29 cellular contexts compared by ENCODE assay signal in genomic region chr12:130701402-130701744, GRCh38. TPM values are rescaled to one million over a fixed set of nuclear protein-coding genes. Genes with fewer than 3 reads are reported as not detected.
"Had no signal": no experiment of that assay in that cellular context is flagged by ENCODE, and none has a peak within 500 bp of the region (broad histone marks: within the 10 kb centered on the region; RNA-seq: fewer than 3 reads in every experiment).

No MANE protein-coding gene starts in this region.

- H3K27ac ChIP-seq: coronary artery, epithelial cell of prostate, esophagus muscularis mucosa, gastrocnemius medialis, heart right ventricle, parathyroid adenoma, psoas muscle, spleen, thoracic aorta, transverse colon, uterus had no signal

- H3K9me3 Mint-ChIP-seq: natural killer cell; neural crest cell; stimulated activated memory B cell treated with anti-CD40 and anti-IgM and Interleukin-4, amounts not matched to agents 10 μg/mL and 1 μg/mL and 100 μg/mL, for 72 hours; stimulated activated naive CD8-positive, alpha-beta T cell treated with anti-CD3 and anti-CD28 coated beads, Interleukin-15, Interleukin-2, amounts not matched to agents 100 ng/mL and 50 ng/mL, for 24 hours had no signal

- H3K27ac Mint-ChIP-seq: mesothelial cell of epicardium; natural killer cell; stimulated activated memory B cell treated with anti-CD40 and anti-IgM and Interleukin-4, amounts not matched to agents 10 μg/mL and 1 μg/mL and 100 μg/mL, for 72 hours; stimulated activated naive CD8-positive, alpha-beta T cell treated with anti-CD3 and anti-CD28 coated beads, Interleukin-15, Interleukin-2, amounts not matched to agents 100 ng/mL and 50 ng/mL, for 24 hours had no signal

- H3K4me1 Mint-ChIP-seq: natural killer cell; stimulated activated memory B cell treated with anti-CD40 and anti-IgM and Interleukin-4, amounts not matched to agents 10 μg/mL and 1 μg/mL and 100 μg/mL, for 72 hours had no signal

- DNase-seq: effector memory CD4-positive, alpha-beta T cell; gastrocnemius medialis; heart right ventricle; mammary epithelial cell; natural killer cell; nucleus accumbens; psoas muscle; retina; spleen; stimulated activated CD4-positive, alpha-beta T cell treated with anti-CD3 and anti-CD28 coated beads, Interleukin-15, amount 100 ng/mL, for 24 hours; stimulated activated CD4-positive, alpha-beta T cell treated with anti-CD3 and anti-CD28 coated beads, Interleukin-1b, Interleukin-23, amount 100 ng/mL, for 48 hours; stimulated activated CD4-positive, alpha-beta T cell treated with anti-CD3 and anti-CD28 coated beads, Interleukin-4, amount 100 ng/mL, for 24 hours; transverse colon; uterus had no signal

- H3K9me3 ChIP-seq: esophagus muscularis mucosa, gastrocnemius medialis, heart right ventricle, psoas muscle, spleen, thoracic aorta, transverse colon, uterus had no signal

- H3K4me3 ChIP-seq: coronary artery, dorsolateral prefrontal cortex, esophagus muscularis mucosa, gastrocnemius medialis, heart right ventricle, psoas muscle, spleen, thoracic aorta, transverse colon, uterus had no signal

- H3K36me3 Mint-ChIP-seq: mesothelial cell of epicardium; natural killer cell; stimulated activated memory B cell treated with anti-CD40 and anti-IgM and Interleukin-4, amounts not matched to agents 10 μg/mL and 1 μg/mL and 100 μg/mL, for 72 hours had no signal

- H3K27me3 ChIP-seq: dorsolateral prefrontal cortex, esophagus muscularis mucosa, transverse colon, uterus had no signal

- H3K4me1 ChIP-seq: esophagus muscularis mucosa, gastrocnemius medialis, heart right ventricle, parathyroid adenoma, psoas muscle, spleen, transverse colon, uterus had no signal

- H3K36me3 ChIP-seq: esophagus muscularis mucosa, gastrocnemius medialis, heart right ventricle, spleen, thoracic aorta, transverse colon, uterus had no signal

- H3K27me3 Mint-ChIP-seq: stimulated activated memory B cell treated with anti-CD40 and anti-IgM and Interleukin-4, amounts not matched to agents 10 μg/mL and 1 μg/mL and 100 μg/mL, for 72 hours had no signal

- H3K4me3 Mint-ChIP-seq: mesothelial cell of epicardium; natural killer cell; neural crest cell; stimulated activated memory B cell treated with anti-CD40 and anti-IgM and Interleukin-4, amounts not matched to agents 10 μg/mL and 1 μg/mL and 100 μg/mL, for 72 hours; stimulated activated naive CD8-positive, alpha-beta T cell treated with anti-CD3 and anti-CD28 coated beads, Interleukin-15, Interleukin-2, amounts not matched to agents 100 ng/mL and 50 ng/mL, for 24 hours had no signal

- ATAC-seq: gastrocnemius medialis; heart right ventricle; left lobe of liver; psoas muscle; sciatic nerve; stimulated activated memory B cell treated with anti-CD40 and anti-IgM and Interleukin-4, amounts not matched to agents 10 μg/mL and 1 μg/mL and 100 μg/mL, for 72 hours had no signal

- H2AFZ ChIP-seq: parathyroid adenoma had no signal

RNA-seq across cellular contexts. Expression of gene RIMBP2, which starts 14.7 kb away (rescaled TPM):
- total RNA-seq: fibroblast of villous mesenchyme, left lobe of liver, mammary epithelial cell, myocyte, natural killer cell, subcutaneous adipose tissue had no signal
- polyA plus RNA-seq: mammary epithelial cell had no signal
